Comparison of ENCODE assay signal across 12 cellular contexts in genomic region chr2:160214461-160215055, GRCh38. TPM values are rescaled to one million over a fixed set of nuclear protein-coding genes. Genes with fewer than 3 reads are reported as not detected.
DNase-seq lines count a peak whose midpoint lies in the region; ATAC-seq lines count a peak whose summit lies in the region.
"Had no signal": no experiment of that assay in that cellular context is flagged by ENCODE, and none has a peak within 500 bp of the region (broad histone marks: within the 10 kb centered on the region; RNA-seq: fewer than 3 reads in every experiment).

No MANE protein-coding gene starts in this region.

- no peak overlapping the region for H3K27ac ChIP-seq in naive thymus-derived CD4-positive, alpha-beta T cell (ENCODE audit: low read depth, low read length)

- peak overlapping the region in 1 of 9 donors; percentile 26 for H3K27ac Mint-ChIP-seq in naive thymus-derived CD4-positive, alpha-beta T cell
- H3K27ac Mint-ChIP-seq: activated naive CD4-positive, alpha-beta T cell treated with anti-CD3 and anti-CD28 coated beads for 36 hours; CD4-positive, alpha-beta memory T cell; H9 had no signal

- intact Hi-C loops in naive thymus-derived CD4-positive, alpha-beta T cell (cut with micrococcal nuclease): loop anchor here (5.0 kb wide), 1 partner anchor 1312 kb away; no protein-coding TSS in a partner anchor

- POLR2A ChIA-PET in naive thymus-derived CD4-positive, alpha-beta T cell (lab: Charles Lee): no interaction called here

- peaks cover 0 to 1% (median 0%) of the 10 kb centered on the region in 11 donors for H3K9me3 Mint-ChIP-seq in naive thymus-derived CD4-positive, alpha-beta T cell
- H3K9me3 Mint-ChIP-seq: activated naive CD4-positive, alpha-beta T cell treated with anti-CD3 and anti-CD28 coated beads for 36 hours; CD4-positive, alpha-beta memory T cell; H9 had no signal

- H3K27me3 Mint-ChIP-seq in naive thymus-derived CD4-positive, alpha-beta T cell: peaks cover 0 to 29% (median 7%) of the 10 kb centered on the region in 5 donors

- CTCF ChIA-PET in naive thymus-derived CD4-positive, alpha-beta T cell (lab: Charles Lee): no interaction called here

- peaks cover 0 to 8% (median 6%) of the 10 kb centered on the region in 7 donors for H3K4me1 Mint-ChIP-seq in naive thymus-derived CD4-positive, alpha-beta T cell

- H3K9ac ChIP-seq in adipocyte (ENCODE audit: low read length): peak overlapping the region; percentile 64

- H3K4me3 Mint-ChIP-seq in naive thymus-derived CD4-positive, alpha-beta T cell: no peak overlapping the region
- H3K4me3 Mint-ChIP-seq: activated naive CD4-positive, alpha-beta T cell treated with anti-CD3 and anti-CD28 coated beads for 36 hours; CD4-positive, alpha-beta memory T cell; H9 had no signal

- peak overlapping the region; percentile 21 for H3K4me3 ChIP-seq in adipocyte (ENCODE audit: low read length)
- no peak overlapping the region for H3K4me3 ChIP-seq in naive thymus-derived CD4-positive, alpha-beta T cell (ENCODE audit: low read length)

- no peaks in the 10 kb centered on the region for H3K27me3 ChIP-seq in adipocyte (replicated peaks; ENCODE audit: control insufficient read depth, insufficient read depth, low read length)
- H3K27me3 ChIP-seq in naive thymus-derived CD4-positive, alpha-beta T cell (ENCODE audit: control insufficient read depth in 2 of 2, insufficient read depth in 2 of 2, low read length in 2 of 2): no peaks in the 10 kb centered on the region

- no peaks in the 10 kb centered on the region for H3K36me3 ChIP-seq in adipocyte (ENCODE audit: control insufficient read depth, insufficient read depth, low read length, severe bottlenecking)
- H3K36me3 ChIP-seq in naive thymus-derived CD4-positive, alpha-beta T cell (ENCODE audit: control insufficient read depth in 2 of 3, insufficient read depth in 3 of 3, low read length in 3 of 3): no peaks in the 10 kb centered on the region

- peaks cover 0 to 2% (median 0%) of the 10 kb centered on the region in 5 donors for H3K36me3 Mint-ChIP-seq in naive thymus-derived CD4-positive, alpha-beta T cell
- H3K36me3 Mint-ChIP-seq: CD4-positive, alpha-beta memory T cell had no signal

- peaks cover 32% of the 10 kb centered on the region for H3K4me1 ChIP-seq in adipocyte (ENCODE audit: control insufficient read depth, insufficient read depth, low read length)
- H3K4me1 ChIP-seq in naive thymus-derived CD4-positive, alpha-beta T cell (ENCODE audit: control insufficient read depth in 2 of 2, insufficient read depth in 2 of 2, low read length in 2 of 2): no peaks in the 10 kb centered on the region

- ATAC-seq in HG03432 (IDR thresholded peaks at IDR 0.05; ENCODE audit: unreplicated experiment) (peak; percentile 35), HG03469 (IDR thresholded peaks at IDR 0.05; ENCODE audit: unreplicated experiment) (no peak), HG03521 (IDR thresholded peaks at IDR 0.05; ENCODE audit: unreplicated experiment) (no peak)
- ATAC-seq in naive thymus-derived CD4-positive, alpha-beta T cell: no peak

- DNase-seq in A172 (ENCODE audit: low spot score) (peak; percentile 97), adipocyte (ENCODE audit: low read depth) (peak; percentile 92), islet precursor cell (peak; percentile 98), NCI-H1694 (lab: John Stamatoyannopoulos, UW) (no peak)
- DNase-seq in naive thymus-derived CD4-positive, alpha-beta T cell: no peak
- DNase-seq: activated naive CD4-positive, alpha-beta T cell treated with anti-CD3 and anti-CD28 coated beads for 36 hours; CD4-positive, alpha-beta memory T cell; H9; NCI-H69 had no signal

- H3K9me3 ChIP-seq in adipocyte (ENCODE audit: control insufficient read depth, low read length): no peaks in the 10 kb centered on the region
- H3K9me3 ChIP-seq in naive thymus-derived CD4-positive, alpha-beta T cell (ENCODE audit: control insufficient read depth in 2 of 3, low read length in 3 of 3): no peaks in the 10 kb centered on the region

RNA-seq across cellular contexts. Expression of gene ITGB6, which starts 14.5 kb away (rescaled TPM):
- 0.29 and 1.00 TPM in 2 replicates for total RNA-seq in A172 (2014; rRNA removed; shearing (Covaris generic))
- total RNA-seq in naive thymus-derived CD4-positive, alpha-beta T cell: not detected
- not detected for polyA plus RNA-seq in naive thymus-derived CD4-positive, alpha-beta T cell
- total RNA-seq: activated naive CD4-positive, alpha-beta T cell treated with anti-CD3 and anti-CD28 coated beads for 36 hours; CD4-positive, alpha-beta memory T cell; H9 had no signal
- polyA plus RNA-seq: CD4-positive, alpha-beta memory T cell had no signal

Comparison
In these comparisons a context has a peak if more than half of its experiments do, and no peak if none do; other contexts are left out.
1. DNase-seq: peak in A172 (single experiment), adipocyte (single experiment) and islet precursor cell (single experiment); none in NCI-H1694 (single experiment) and naive thymus-derived CD4-positive, alpha-beta T cell (0 of 9).